In genomic region chr1:204169871-204170270, GRCh38 we compare ENCODE assay signal across 2 cellular contexts.
TF ChIP-seq lines count a peak whose summit lies in the region.

No MANE protein-coding gene starts in this region.

TF ChIP-seq in HCT116, 20 proteins besides CTCF, POLR2A, EP300 and RAD21:
- TF ChIP-seq TCF7L2 (IDR thresholded peaks at IDR 0.05; ENCODE audit: borderline replicate concordance, extremely low read depth, insufficient read depth, insufficient read length): no peak
- TF ChIP-seq CBX3 (IDR thresholded peaks at IDR 0.05; ENCODE audit: low read depth): peak; percentile 88; the same call in 1 of the 2 replicates
- TF ChIP-seq SRF (IDR thresholded peaks at IDR 0.05; ENCODE audit: low read depth): no peak
- TF ChIP-seq, protein P1, sequence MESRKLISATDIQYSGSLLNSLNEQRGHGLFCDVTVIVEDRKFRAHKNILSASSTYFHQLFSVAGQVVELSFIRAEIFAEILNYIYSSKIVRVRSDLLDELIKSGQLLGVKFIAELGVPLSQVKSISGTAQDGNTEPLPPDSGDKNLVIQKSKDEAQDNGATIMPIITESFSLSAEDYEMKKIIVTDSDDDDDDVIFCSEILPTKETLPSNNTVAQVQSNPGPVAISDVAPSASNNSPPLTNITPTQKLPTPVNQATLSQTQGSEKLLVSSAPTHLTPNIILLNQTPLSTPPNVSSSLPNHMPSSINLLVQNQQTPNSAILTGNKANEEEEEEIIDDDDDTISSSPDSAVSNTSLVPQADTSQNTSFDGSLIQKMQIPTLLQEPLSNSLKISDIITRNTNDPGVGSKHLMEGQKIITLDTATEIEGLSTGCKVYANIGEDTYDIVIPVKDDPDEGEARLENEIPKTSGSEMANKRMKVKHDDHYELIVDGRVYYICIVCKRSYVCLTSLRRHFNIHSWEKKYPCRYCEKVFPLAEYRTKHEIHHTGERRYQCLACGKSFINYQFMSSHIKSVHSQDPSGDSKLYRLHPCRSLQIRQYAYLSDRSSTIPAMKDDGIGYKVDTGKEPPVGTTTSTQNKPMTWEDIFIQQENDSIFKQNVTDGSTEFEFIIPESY (IDR thresholded peaks at IDR 0.05; ENCODE audit: extremely low read depth, insufficient replicate concordance, low read length): no peak
TF ChIP-seq in HCT116: peak in this region for 1.

TF ChIP-seq in K562, 482 proteins besides CTCF, POLR2A, EP300 and RAD21:
- TF ChIP-seq CBX3 (IDR thresholded peaks at IDR 0.05; ENCODE audit: borderline replicate concordance in 1 of 2, low read length in 2 of 2): peak in 1 of 2 experiments; percentile 85; a peak in 2 of 3 replicates
- peak; percentile 68; the same call in 1 of the 2 replicates for TF ChIP-seq ZNF445 (CRISPR knock-in tag; IDR thresholded peaks at IDR 0.05; ENCODE audit: low read depth)
- TF ChIP-seq, protein P2, sequence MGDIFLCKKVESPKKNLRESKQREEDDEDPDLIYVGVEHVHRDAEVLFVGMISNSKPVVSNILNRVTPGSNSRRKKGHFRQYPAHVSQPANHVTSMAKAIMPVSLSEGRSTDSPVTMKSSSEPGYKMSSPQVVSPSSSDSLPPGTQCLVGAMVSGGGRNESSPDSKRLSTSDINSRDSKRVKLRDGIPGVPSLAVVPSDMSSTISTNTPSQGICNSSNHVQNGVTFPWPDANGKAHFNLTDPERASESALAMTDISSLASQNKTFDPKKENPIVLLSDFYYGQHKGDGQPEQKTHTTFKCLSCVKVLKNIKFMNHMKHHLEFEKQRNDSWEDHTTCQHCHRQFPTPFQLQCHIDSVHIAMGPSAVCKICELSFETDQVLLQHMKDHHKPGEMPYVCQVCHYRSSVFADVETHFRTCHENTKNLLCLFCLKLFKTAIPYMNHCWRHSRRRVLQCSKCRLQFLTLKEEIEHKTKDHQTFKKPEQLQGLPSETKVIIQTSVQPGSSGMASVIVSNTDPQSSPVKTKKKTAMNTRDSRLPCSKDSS (IDR thresholded peaks at IDR 0.05; ENCODE audit: low read depth, partially characterized antibody): peak; percentile 86
- no peak for TF ChIP-seq HDAC1 (IDR thresholded peaks at IDR 0.05)
- TF ChIP-seq MYNN (IDR thresholded peaks at IDR 0.05): no peak
- no peak for TF ChIP-seq MYNN (CRISPR knock-in tag; IDR thresholded peaks at IDR 0.05)
- peak; percentile 89; the same call in 1 of the 2 replicates for TF ChIP-seq TRIM28 (IDR thresholded peaks at IDR 0.05)
- no peak for TF ChIP-seq NCOA1 (IDR thresholded peaks at IDR 0.05; ENCODE audit: low read depth)
- 0 out of 2 replicates have a peak, but pooled peaks have one; percentile 45 for TF ChIP-seq CBX1 (IDR thresholded peaks at IDR 0.05; ENCODE audit: low read depth)
- no peak for TF ChIP-seq SREBF1 (IDR thresholded peaks at IDR 0.05; ENCODE audit: borderline replicate concordance, low read depth, low read length)
- TF ChIP-seq JUND (IDR thresholded peaks at IDR 0.05; ENCODE audit: borderline replicate concordance, low read depth, low read length): no peak
- no peak for TF ChIP-seq JUND (tag; IDR thresholded peaks at IDR 0.05; ENCODE audit: borderline replicate concordance, low read depth, low read length)
- no peak for TF ChIP-seq L3MBTL2 (IDR thresholded peaks at IDR 0.05)
- TF ChIP-seq NFATC3 (IDR thresholded peaks at IDR 0.05): no peak
- TF ChIP-seq ZNF512 (tag; IDR thresholded peaks at IDR 0.05): no peak
- TF ChIP-seq CBX5 (IDR thresholded peaks at IDR 0.05; ENCODE audit: borderline replicate concordance, low read depth): peak; percentile 80; the same call in 1 of the 2 replicates
- no peak for TF ChIP-seq SP2 (IDR thresholded peaks at IDR 0.05; ENCODE audit: extremely low read depth, low read depth, low read length, poor library complexity, severe bottlenecking)
- peak in 1 of 2 experiments; percentile 39; a peak in 1 of 4 replicates for TF ChIP-seq FOXA3 (CRISPR knock-in tag; conservative IDR thresholded peaks at IDR 0.05 in 1 of 2, IDR thresholded peaks at IDR 0.05 in 1 of 2)
